In genomic region chr5:127739348-127739747, GRCh38 we compare ENCODE assay signal across 10 cellular contexts. TPM values are rescaled to one million over a fixed set of nuclear protein-coding genes. Genes with fewer than 3 reads are reported as not detected.
DNase-seq lines count a peak whose midpoint lies in the region; ATAC-seq, FAIRE-seq and TF ChIP-seq lines count a peak whose summit lies in the region.
"Not testable (repeated sequence)": the region's sequence is repeated elsewhere in the genome, so short reads cannot be mapped to it uniquely, and the experiment has no call there.
"Had no signal": no experiment of that assay in that cellular context is flagged by ENCODE, and none has a peak within 500 bp of the region (broad histone marks: within the 10 kb centered on the region; RNA-seq: fewer than 3 reads in every experiment).

No MANE protein-coding gene starts in this region.

- not testable (repeated sequence) for H3K27ac Mint-ChIP-seq in endothelial cell (ENCODE audit: unreplicated experiment); stimulated activated effector memory CD8-positive, alpha-beta T cell treated with anti-CD3 and anti-CD28 coated beads, Interleukin-12 subunit alpha, Interleukin-12 subunit beta, amount 100 ng/mL, for 72 hours
- peak overlapping the region; percentile 93 for H3K27ac Mint-ChIP-seq in neural crest cell (ENCODE audit: unreplicated experiment)

- 3% methylated on average over 10 of the region's 14 CpGs for WGBS in K562 (ENCODE audit: insufficient coverage, low coverage, missing lambda C conversion rate)

- not testable (repeated sequence) for H3K4me1 ChIP-seq in HUES6 (ENCODE audit: control insufficient read depth, insufficient read depth, low read length); K562 (replicated peaks in 1 of 2; ENCODE audit: control insufficient read depth in 2 of 2, insufficient read depth in 2 of 2, low read length in 2 of 2)

- not testable (repeated sequence) for H3K36me3 ChIP-seq in HUES6 (ENCODE audit: control insufficient read depth, insufficient read depth, low read length); K562 (ENCODE audit: control insufficient read depth, insufficient read depth, low read length)

- peak overlapping the region; percentile 47 for H3K4me3 Mint-ChIP-seq in endothelial cell (ENCODE audit: unreplicated experiment)
- peak overlapping the region; percentile 90 for H3K4me3 Mint-ChIP-seq in neural crest cell
- H3K4me3 Mint-ChIP-seq in stimulated activated effector memory CD8-positive, alpha-beta T cell treated with anti-CD3 and anti-CD28 coated beads, Interleukin-12 subunit alpha, Interleukin-12 subunit beta, amount 100 ng/mL, for 72 hours = peak overlapping the region; percentile 47

- peaks cover 11% of the 10 kb centered on the region for H3K4me1 Mint-ChIP-seq in endothelial cell (ENCODE audit: unreplicated experiment)
- H3K4me1 Mint-ChIP-seq in neural crest cell = peaks cover 18% of the 10 kb centered on the region
- not testable (repeated sequence) for H3K4me1 Mint-ChIP-seq in stimulated activated effector memory CD8-positive, alpha-beta T cell treated with anti-CD3 and anti-CD28 coated beads, Interleukin-12 subunit alpha, Interleukin-12 subunit beta, amount 100 ng/mL, for 72 hours

- DNase-seq in NCI-H748 (lab: John Stamatoyannopoulos, UW; ENCODE audit: unreplicated experiment) (peak; percentile 35), K562 (ENCODE audit: extremely low read depth in 1 of 4, low spot score in 3 of 4) (peak in 1 of 4 experiments; percentile 18), neural crest cell (ENCODE audit: low read depth, low spot score) (peak; percentile 36)
- not testable (repeated sequence) for DNase-seq in endothelial cell (ENCODE audit: low spot score); stimulated activated effector memory CD8-positive, alpha-beta T cell treated with anti-CD3 and anti-CD28 coated beads, Interleukin-12 subunit alpha, Interleukin-12 subunit beta, amount 100 ng/mL, for 72 hours (ENCODE audit: low spot score in 2 of 2)

- H3K4me2 ChIP-seq in K562 (ENCODE audit: insufficient read depth, low read length) = peak overlapping the region; percentile 69

- intact Hi-C loops in K562 (cut with micrococcal nuclease) = not testable (repeated sequence)

- TF ChIP-seq POLR2A in K562 (conservative IDR thresholded peaks at IDR 0.05) = peak; percentile 64

- not testable (repeated sequence) for H3K9me1 ChIP-seq in K562 (ENCODE audit: control insufficient read depth, insufficient read depth, low read length)

- H3K27ac ChIP-seq in HUES6 (ENCODE audit: low read depth, low read length); K562 (ENCODE audit: extremely low read depth, low read depth, low read length): not testable (repeated sequence)

- not testable (repeated sequence) for H4K20me1 ChIP-seq in K562 (replicated peaks; ENCODE audit: control insufficient read depth, insufficient read depth, low read length)

- H3K79me2 ChIP-seq in K562 (ENCODE audit: control insufficient read depth, insufficient read depth, low read length) = not testable (repeated sequence)

- not testable (repeated sequence) for ATAC-seq in K562; stimulated activated effector memory CD8-positive, alpha-beta T cell treated with anti-CD3 and anti-CD28 coated beads, Interleukin-12 subunit alpha, Interleukin-12 subunit beta, amount 100 ng/mL, for 72 hours

- POLR2A ChIA-PET in K562 (lab: Yijun Ruan, JAX) = not testable (repeated sequence)

- H3K36me3 Mint-ChIP-seq in endothelial cell (ENCODE audit: low read depth, unreplicated experiment); neural crest cell (ENCODE audit: low read depth); stimulated activated effector memory CD8-positive, alpha-beta T cell treated with anti-CD3 and anti-CD28 coated beads, Interleukin-12 subunit alpha, Interleukin-12 subunit beta, amount 100 ng/mL, for 72 hours: not testable (repeated sequence)

- peak overlapping the region; percentile 49 for H3K9ac ChIP-seq in HUES6 (ENCODE audit: low read length)
- H3K9ac ChIP-seq in K562 (ENCODE audit: insufficient read depth in 1 of 2, low read depth in 2 of 2, low read length in 2 of 2) = peak overlapping the region; percentile 43 to 68; a peak in 2 of 4 replicates

- not testable (repeated sequence) for TF ChIP-seq EP300 in K562 (IDR thresholded peaks at IDR 0.05; ENCODE audit: low read length)

- in situ Hi-C loops in K562 (cut with MboI) = not testable (repeated sequence)

- FAIRE-seq in K562 (lab: Jason Lieb, UNC) = not testable (repeated sequence)

- H3K9me3 Mint-ChIP-seq in endothelial cell (ENCODE audit: unreplicated experiment); neural crest cell; stimulated activated effector memory CD8-positive, alpha-beta T cell treated with anti-CD3 and anti-CD28 coated beads, Interleukin-12 subunit alpha, Interleukin-12 subunit beta, amount 100 ng/mL, for 72 hours: not testable (repeated sequence)

- H3K4me3 ChIP-seq in HUES6 (ENCODE audit: low read depth, low read length) = peak overlapping the region; percentile 68
- peak overlapping the region; percentile 26 for H3K4me3 ChIP-seq in K562
- peak overlapping the region; percentile 34; the same call in 1 of the 2 replicates for H3K4me3 ChIP-seq in iPS-18c (ENCODE audit: insufficient read depth, low read depth, low read length)

- H2AFZ ChIP-seq in K562 (ENCODE audit: low read depth, low read length) = peak overlapping the region; percentile 87

- not testable (repeated sequence) for H3K9me3 ChIP-seq in HUES6 (ENCODE audit: control insufficient read depth, insufficient read depth, low read depth, low read length); K562 (replicated peaks; ENCODE audit: control insufficient read depth, insufficient read depth, low read depth, low read length); iPS-18c (ENCODE audit: control insufficient read depth, insufficient read depth, low read length)

- not testable (repeated sequence) for BruUV-seq in K562 (replicated peaks; lab: Mats Ljungman, UMichigan)

- not testable (repeated sequence) for H3K27me3 Mint-ChIP-seq in endothelial cell (ENCODE audit: unreplicated experiment); neural crest cell (ENCODE audit: low read depth)

- TF ChIP-seq CTCF in K562 (IDR thresholded peaks at IDR 0.05 in 2 of 3, conservative IDR thresholded peaks at IDR 0.05 in 1 of 3; ENCODE audit: insufficient read depth in 2 of 3, low read depth in 1 of 3, low read length in 3 of 3); endothelial cell (IDR thresholded peaks at IDR 0.05; ENCODE audit: unreplicated experiment); neural crest cell (conservative IDR thresholded peaks at IDR 0.05): not testable (repeated sequence)

- not testable (repeated sequence) for TF ChIP-seq RAD21 in K562 (CRISPR knock-in tag; conservative IDR thresholded peaks at IDR 0.05 in 1 of 2, IDR thresholded peaks at IDR 0.05 in 1 of 2)

- CTCF ChIA-PET in K562 (lab: Yijun Ruan, JAX; ENCODE audit: low intra/inter-chr PET ratio) = not testable (repeated sequence)

- H3K27me3 ChIP-seq in HUES6 (ENCODE audit: control insufficient read depth, insufficient read depth, low read length); K562 (ENCODE audit: control insufficient read depth in 2 of 2, insufficient read depth in 2 of 2, low read length in 2 of 2): not testable (repeated sequence)

TF ChIP-seq in K562, 482 proteins besides CTCF, POLR2A, EP300 and RAD21 (continues in another document):
- TF ChIP-seq PHF8 (IDR thresholded peaks at IDR 0.05; ENCODE audit: borderline replicate concordance, low read length) (peak; percentile 13; the same call in 1 of the 2 replicates), TAF9B (IDR thresholded peaks at IDR 0.05; ENCODE audit: partially characterized antibody) (peak; percentile 43), POLR2G (IDR thresholded peaks at IDR 0.05; ENCODE audit: low read depth, low read length) (peak; percentile 56), SRF (CRISPR knock-in tag; IDR thresholded peaks at IDR 0.05) (0 out of 4 replicates have a peak, but pooled peaks of 1 of the 2 experiments have one; percentile 31), POLR2B (IDR thresholded peaks at IDR 0.05; ENCODE audit: low read depth, partially characterized antibody) (peak; percentile 50), YY1 (IDR thresholded peaks at IDR 0.05; ENCODE audit: borderline replicate concordance in 1 of 3, control insufficient read depth in 1 of 3, extremely low read depth in 1 of 3, insufficient read depth in 3 of 3, insufficient read length in 1 of 3, insufficient replicate concordance in 2 of 3, low read depth in 1 of 3, low read length in 2 of 3) (peak in 1 of 3 experiments; percentile 32), SOX6 (IDR thresholded peaks at IDR 0.05) (peak; percentile 12; the same call in 1 of the 2 replicates), SUPT5H (IDR thresholded peaks at IDR 0.05) (0 out of 2 replicates have a peak, but pooled peaks have one; percentile 42), EP400 (IDR thresholded peaks at IDR 0.05) (peak; percentile 52), GABPA (tag; conservative IDR thresholded peaks at IDR 0.05; ENCODE audit: low read depth) (0 out of 2 replicates have a peak, but pooled peaks have one; percentile 10), RBFOX2 (IDR thresholded peaks at IDR 0.05; ENCODE audit: low read depth, low read length) (peak; percentile 59)

RNA-seq across cellular contexts. Expression of gene CCDC192, which starts 36.2 kb away (rescaled TPM):
- total RNA-seq in K562 (2011; cell fraction: chromatin; rRNA removed; ENCODE audit: low replicate concordance) = 1.9 and 3.5 TPM in 2 replicates
- total RNA-seq in K562 (2011; cell fraction: nucleolus; rRNA removed) = 4.5 TPM in 1 of 2 replicates, not detected in the other
- 0.95 and 2.1 TPM in 2 replicates for total RNA-seq in K562 (2011; cell fraction: nucleoplasm; rRNA removed)
- total RNA-seq in K562 (2014; rRNA removed) (0.54 TPM in 1 of 2 replicates, not detected in the other), K562 (2014; rRNA removed; fragmentation: Illumina TruSeq; extraction: Trizol) (0.22 and 0.62 TPM in 2 replicates), K562 (2015; rRNA removed; fragmentation: Illumina TruSeq; extraction: Trizol) (0.29 and 0.41 TPM in 2 replicates), K562 (2021) (not detected in 2 replicates), endothelial cell (ENCODE audit: unreplicated experiment) (0.26 TPM), neural crest cell (0.71 and 1.3 TPM in 2 replicates)
- polyA plus RNA-seq in K562 (2011; rRNA removed) (0.11 and 0.29 TPM in 2 replicates), K562 (2014; fragmentation: Illumina TruSeq; extraction: Trizol) (0.21 TPM in 1 of 2 replicates, not detected in the other), K562 (2014; fragmentation: Nextera tagmentation; extraction: Ambion mirVana) (under 1 TPM; 0.38 to 0.66 TPM), K562 (2014; rRNA removed) (0.45 TPM in 1 of 2 replicates, not detected in the other)
- 0.25 TPM in 1 of 2 replicates, not detected in the other for polyA plus RNA-seq in K562 (2011; cell fraction: cytosol; rRNA removed)
- 0.17 and 0.34 TPM in 2 replicates for polyA plus RNA-seq in K562 (2011; cell fraction: nucleus; rRNA removed)
- 0.47 and 0.64 TPM in 2 replicates for polyA plus RNA-seq in K562 (2012)
- 0.45 TPM in 1 of 2 replicates, not detected in the other for polyA minus RNA-seq in K562 (2011; rRNA and poly(A)+ RNA removed)
- not detected in 2 replicates for polyA minus RNA-seq in K562 (2011; cell fraction: cytosol; rRNA and poly(A)+ RNA removed)
- 0.44 and 0.94 TPM in 2 replicates for polyA minus RNA-seq in K562 (2011; cell fraction: nucleus; rRNA and poly(A)+ RNA removed)
- total RNA-seq: CD8-positive, alpha-beta memory T cell; MCF 10A; SJCRH30 had no signal
- polyA plus RNA-seq: CD8-positive, alpha-beta memory T cell had no signal
